8 cellular contexts compared by ENCODE assay signal in the genomic region with DNA sequence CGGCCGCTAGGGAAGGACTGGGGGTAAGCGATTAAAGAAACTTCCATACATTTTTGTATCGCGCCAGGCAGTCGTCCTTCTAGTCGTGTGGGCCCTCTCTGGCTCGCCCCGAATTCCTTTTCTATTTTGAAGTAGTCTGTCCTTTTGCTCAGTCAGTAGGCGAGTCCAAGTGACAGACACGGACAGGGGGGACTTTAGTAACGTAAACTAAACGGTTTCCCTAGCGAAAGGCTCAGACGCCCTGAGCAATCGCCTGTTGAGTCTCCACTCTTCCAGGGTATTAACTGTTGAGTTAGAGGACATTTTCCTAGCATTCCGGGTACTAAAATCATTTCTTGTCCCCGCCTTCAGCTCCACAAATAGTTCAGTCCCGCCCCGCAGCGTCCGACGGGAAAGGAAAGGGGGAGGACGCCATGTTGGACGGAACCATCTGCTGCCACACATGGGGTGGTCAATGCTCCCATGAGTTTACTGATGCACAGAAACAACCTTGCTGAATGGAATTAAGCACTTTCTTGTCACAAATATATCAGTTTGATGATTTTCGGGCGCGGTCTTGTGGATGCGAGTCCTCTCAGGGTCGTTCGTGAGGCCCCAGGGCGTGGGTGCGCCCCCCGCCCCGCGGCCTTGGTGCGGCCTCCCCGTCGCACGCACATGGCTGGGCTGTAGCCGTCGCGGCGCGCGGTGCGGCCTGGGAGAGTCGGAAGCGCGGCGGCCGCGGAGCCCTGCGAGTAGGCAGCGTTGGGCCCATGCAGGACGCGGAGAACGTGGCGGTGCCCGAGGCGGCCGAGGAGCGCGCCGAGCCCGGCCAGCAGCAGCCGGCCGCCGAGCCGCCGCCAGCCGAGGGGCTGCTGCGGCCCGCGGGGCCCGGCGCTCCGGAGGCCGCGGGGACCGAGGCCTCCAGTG. TPM values are rescaled to one million over a fixed set of nuclear protein-coding genes. Genes with fewer than 3 reads are reported as not detected.
DNase-seq lines count a peak whose midpoint lies in the region; ATAC-seq, FAIRE-seq and TF ChIP-seq lines count a peak whose summit lies in the region.

A gene (plus strand): TSS at position 655 of the 906 bp plus-strand sequence. CDS start 95 bp downstream, at position 750.

- ATAC-seq in HG02798 (IDR thresholded peaks at IDR 0.05; ENCODE audit: poor library complexity, unreplicated experiment), result peak; percentile 89
- peak; percentile 90 to 95 (median 92) for ATAC-seq in pancreas

- intact Hi-C loops in pancreas (cut with DNase I), result no loop called here
- intact Hi-C loops in thyroid gland (cut with DNase I), result loop anchor here (5.0 to 10.0 kb wide), 3 partner anchors 53 to 780 kb away; a partner anchor contains a TSS

- TF ChIP-seq CTCF in cardiac muscle cell (IDR thresholded peaks at IDR 0.05; ENCODE audit: low read depth, low read length) (no peak), pancreas (IDR thresholded peaks at IDR 0.05) (no peak), thyroid gland (IDR thresholded peaks at IDR 0.05) (peak in 1 of 6 experiments; percentile 11)

- peak; percentile 95 for FAIRE-seq in GM12891 (lab: Jason Lieb, UNC)
- FAIRE-seq in pancreas (lab: Jason Lieb, UNC), result no peak

- DNase-seq in GM12891 (ENCODE audit: insufficient read length, low spot score) (peak; percentile 92), NCI-H1417 treated with DMSO at 0.1 percent for 48 hours (lab: John Stamatoyannopoulos, UW) (peak; percentile 95), SW 1271 (lab: John Stamatoyannopoulos, UW) (peak; percentile 82 to 97), cardiac muscle cell (ENCODE audit: low read depth in 1 of 2, low spot score in 1 of 2) (peak; percentile 94 to 97), pancreas (peak; percentile 86 to 93 (median 90)), thyroid gland (peak; percentile 85 to 92)
- peak; percentile 79 for DNase-seq in activated naive CD8-positive, alpha-beta T cell treated with anti-CD3 and anti-CD28 coated beads, Interleukin-2, amount 50 U/mL, for 16 hours (ENCODE audit: low read depth, low spot score)

- H3K9me3 ChIP-seq in cardiac muscle cell (ENCODE audit: low read depth) (no peaks in the 10 kb centered on the region), pancreas (no peaks in the 10 kb centered on the region), thyroid gland (no peaks in the 10 kb centered on the region)

- H3K4me3 ChIP-seq in cardiac muscle cell (peak within 1 kb of the TSS; percentile 97), pancreas (peak within 1 kb of the TSS; percentile 89 to 100 (median 99)), thyroid gland (replicated peaks in 1 of 3) (peak within 1 kb of the TSS; percentile 43 to 96 (median 79))

- TF ChIP-seq POLR2A in GM12891 (IDR thresholded peaks at IDR 0.05; ENCODE audit: low read depth, low read length) (peak; percentile 90), thyroid gland (IDR thresholded peaks at IDR 0.05) (peak in 1 of 2 donors; percentile 63)

- no peaks in the 10 kb centered on the region for H3K27me3 ChIP-seq in cardiac muscle cell
- no peaks in the 10 kb centered on the region for H3K27me3 ChIP-seq in pancreas
- no peaks in the 10 kb centered on the region for H3K27me3 ChIP-seq in thyroid gland

- H3K27ac ChIP-seq in cardiac muscle cell, result peak within 1 kb of the TSS; percentile 100
- peak within 1 kb of the TSS; percentile 99 to 100 (median 100) for H3K27ac ChIP-seq in pancreas
- peak within 1 kb of the TSS; percentile 99 to 100 (median 99) for H3K27ac ChIP-seq in thyroid gland

- WGBS in pancreas, 2 donors, result 0% methylated on average over 49 to 81 of the region's 81 CpGs
- 0% methylated on average over 16 to 33 of the region's 81 CpGs for WGBS in thyroid gland, 2 donors

- H3K4me1 ChIP-seq in cardiac muscle cell (ENCODE audit: low read depth) (peaks cover 13% of the 10 kb centered on the region), pancreas (peaks cover 10 to 26% (median 23%) of the 10 kb centered on the region in 3 donors), thyroid gland (peaks cover 16 to 30% of the 10 kb centered on the region in 2 donors)

- H3K36me3 ChIP-seq in cardiac muscle cell, result peaks cover 5% of the 10 kb centered on the region
- H3K36me3 ChIP-seq in pancreas, result no peaks in the 10 kb centered on the region
- no peaks in the 10 kb centered on the region for H3K36me3 ChIP-seq in thyroid gland

TF ChIP-seq in GM12891, 5 proteins besides CTCF, POLR2A, EP300 and RAD21:
- peak; percentile 93 for TF ChIP-seq TAF1 (IDR thresholded peaks at IDR 0.05; ENCODE audit: low read depth, low read length)
- peak; percentile 94 for TF ChIP-seq POLR2AphosphoS5 (IDR thresholded peaks at IDR 0.05; ENCODE audit: low read depth, low read length)
- no peak for TF ChIP-seq SPI1 (IDR thresholded peaks at IDR 0.05; ENCODE audit: low read depth, low read length)
- TF ChIP-seq POU2F2 (IDR thresholded peaks at IDR 0.05; ENCODE audit: low read depth, low read length), result peak; percentile 70; the same call in 1 of the 2 replicates

RNA-seq across cellular contexts. Expression of the gene that starts here (rescaled TPM):
- 131 TPM for polyA plus RNA-seq in GM12891 (2012; ENCODE audit: low read depth, missing spikeins)
- total RNA-seq in cardiac muscle cell (132 and 161 TPM in 2 replicates), pancreas (100 to 1,000 TPM in 1 of 6 donors, 10 to 100 TPM in 5; 61.1 to 106 (median 72.4) TPM), thyroid gland (100 to 1,000 TPM in 3 of 4 donors, 10 to 100 TPM in 1; 89.4 to 122 (median 111) TPM)
- polyA plus RNA-seq in cardiac muscle cell (151 and 173 TPM in 2 replicates), pancreas (10 to 100 TPM; 83.2 to 90.6 TPM)

Comparison
In these comparisons a context has a peak if more than half of its experiments do, and no peak if none do; other contexts are left out.
1. Peak in every context shown above with its lines: DNase-seq, ATAC-seq, H3K4me3 ChIP-seq and H3K27ac ChIP-seq.